Comparison of ENCODE assay signal across 2 cellular contexts in the genomic region with DNA sequence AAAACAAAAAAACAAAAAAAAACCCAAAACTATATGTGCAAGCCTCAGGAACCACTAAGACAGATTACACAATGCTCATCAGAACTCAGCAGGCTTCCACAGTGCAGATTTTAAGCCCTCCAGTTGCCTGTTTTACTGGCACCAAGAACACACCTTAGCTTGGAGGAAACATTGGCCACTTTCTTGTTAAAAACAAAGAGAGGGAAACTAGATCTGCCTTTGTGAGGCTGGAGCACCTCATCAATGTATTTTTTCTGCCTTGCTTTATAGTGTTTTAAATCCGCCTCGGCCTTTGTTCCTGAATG.
TF ChIP-seq lines count a peak whose summit lies in the region.

No MANE protein-coding gene starts in this region.

TF ChIP-seq in liver, 16 proteins besides CTCF, POLR2A, EP300 and RAD21:
- TF ChIP-seq TAF1 (conservative IDR thresholded peaks at IDR 0.05) (no peak), RXRA (IDR thresholded peaks at IDR 0.05) (no peak), FOXA2 (IDR thresholded peaks at IDR 0.05) (no peak)
- TF ChIP-seq, protein P1, sequence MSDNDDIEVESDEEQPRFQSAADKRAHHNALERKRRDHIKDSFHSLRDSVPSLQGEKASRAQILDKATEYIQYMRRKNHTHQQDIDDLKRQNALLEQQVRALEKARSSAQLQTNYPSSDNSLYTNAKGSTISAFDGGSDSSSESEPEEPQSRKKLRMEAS (IDR thresholded peaks at IDR 0.05), result no peak

TF ChIP-seq in HepG2, 621 proteins besides CTCF, POLR2A, EP300 and RAD21:
- TF ChIP-seq MAFG (CRISPR knock-in tag; IDR thresholded peaks at IDR 0.05) (no peak), CREM (IDR thresholded peaks at IDR 0.05) (no peak), CREM (CRISPR knock-in tag; IDR thresholded peaks at IDR 0.05) (no peak), ZNF616 (CRISPR knock-in tag; IDR thresholded peaks at IDR 0.05; ENCODE audit: low read depth) (no peak), ZNF75D (CRISPR knock-in tag; IDR thresholded peaks at IDR 0.05; ENCODE audit: borderline replicate concordance) (no peak), CBX5 (CRISPR knock-in tag; IDR thresholded peaks at IDR 0.05; ENCODE audit: borderline replicate concordance) (no peak), ESRRA (CRISPR knock-in tag; IDR thresholded peaks at IDR 0.05; ENCODE audit: low read depth) (no peak), REPIN1 (CRISPR knock-in tag; IDR thresholded peaks at IDR 0.05; ENCODE audit: borderline replicate concordance, low read depth) (no peak), DNMT3B (CRISPR knock-in tag; conservative IDR thresholded peaks at IDR 0.05) (no peak), ZNF589 (CRISPR knock-in tag; conservative IDR thresholded peaks at IDR 0.05) (no peak), SOX5 (CRISPR knock-in tag; IDR thresholded peaks at IDR 0.05; ENCODE audit: borderline replicate concordance) (no peak), EED (CRISPR knock-in tag; IDR thresholded peaks at IDR 0.05) (no peak)
- TF ChIP-seq, protein P2, sequence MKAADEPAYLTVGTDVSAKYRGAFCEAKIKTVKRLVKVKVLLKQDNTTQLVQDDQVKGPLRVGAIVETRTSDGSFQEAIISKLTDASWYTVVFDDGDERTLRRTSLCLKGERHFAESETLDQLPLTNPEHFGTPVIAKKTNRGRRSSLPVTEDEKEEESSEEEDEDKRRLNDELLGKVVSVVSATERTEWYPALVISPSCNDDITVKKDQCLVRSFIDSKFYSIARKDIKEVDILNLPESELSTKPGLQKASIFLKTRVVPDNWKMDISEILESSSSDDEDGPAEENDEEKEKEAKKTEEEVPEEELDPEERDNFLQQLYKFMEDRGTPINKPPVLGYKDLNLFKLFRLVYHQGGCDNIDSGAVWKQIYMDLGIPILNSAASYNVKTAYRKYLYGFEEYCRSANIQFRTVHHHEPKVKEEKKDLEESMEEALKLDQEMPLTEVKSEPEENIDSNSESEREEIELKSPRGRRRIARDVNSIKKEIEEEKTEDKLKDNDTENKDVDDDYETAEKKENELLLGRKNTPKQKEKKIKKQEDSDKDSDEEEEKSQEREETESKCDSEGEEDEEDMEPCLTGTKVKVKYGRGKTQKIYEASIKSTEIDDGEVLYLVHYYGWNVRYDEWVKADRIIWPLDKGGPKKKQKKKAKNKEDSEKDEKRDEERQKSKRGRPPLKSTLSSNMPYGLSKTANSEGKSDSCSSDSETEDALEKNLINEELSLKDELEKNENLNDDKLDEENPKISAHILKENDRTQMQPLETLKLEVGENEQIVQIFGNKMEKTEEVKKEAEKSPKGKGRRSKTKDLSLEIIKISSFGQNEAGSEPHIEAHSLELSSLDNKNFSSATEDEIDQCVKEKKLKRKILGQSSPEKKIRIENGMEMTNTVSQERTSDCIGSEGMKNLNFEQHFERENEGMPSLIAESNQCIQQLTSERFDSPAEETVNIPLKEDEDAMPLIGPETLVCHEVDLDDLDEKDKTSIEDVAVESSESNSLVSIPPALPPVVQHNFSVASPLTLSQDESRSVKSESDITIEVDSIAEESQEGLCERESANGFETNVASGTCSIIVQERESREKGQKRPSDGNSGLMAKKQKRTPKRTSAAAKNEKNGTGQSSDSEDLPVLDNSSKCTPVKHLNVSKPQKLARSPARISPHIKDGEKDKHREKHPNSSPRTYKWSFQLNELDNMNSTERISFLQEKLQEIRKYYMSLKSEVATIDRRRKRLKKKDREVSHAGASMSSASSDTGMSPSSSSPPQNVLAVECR (CRISPR knock-in tag; IDR thresholded peaks at IDR 0.05; ENCODE audit: borderline replicate concordance), result no peak
- TF ChIP-seq, protein P3, sequence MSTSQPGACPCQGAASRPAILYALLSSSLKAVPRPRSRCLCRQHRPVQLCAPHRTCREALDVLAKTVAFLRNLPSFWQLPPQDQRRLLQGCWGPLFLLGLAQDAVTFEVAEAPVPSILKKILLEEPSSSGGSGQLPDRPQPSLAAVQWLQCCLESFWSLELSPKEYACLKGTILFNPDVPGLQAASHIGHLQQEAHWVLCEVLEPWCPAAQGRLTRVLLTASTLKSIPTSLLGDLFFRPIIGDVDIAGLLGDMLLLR (CRISPR knock-in tag; IDR thresholded peaks at IDR 0.05), result no peak
- TF ChIP-seq, protein P4, sequence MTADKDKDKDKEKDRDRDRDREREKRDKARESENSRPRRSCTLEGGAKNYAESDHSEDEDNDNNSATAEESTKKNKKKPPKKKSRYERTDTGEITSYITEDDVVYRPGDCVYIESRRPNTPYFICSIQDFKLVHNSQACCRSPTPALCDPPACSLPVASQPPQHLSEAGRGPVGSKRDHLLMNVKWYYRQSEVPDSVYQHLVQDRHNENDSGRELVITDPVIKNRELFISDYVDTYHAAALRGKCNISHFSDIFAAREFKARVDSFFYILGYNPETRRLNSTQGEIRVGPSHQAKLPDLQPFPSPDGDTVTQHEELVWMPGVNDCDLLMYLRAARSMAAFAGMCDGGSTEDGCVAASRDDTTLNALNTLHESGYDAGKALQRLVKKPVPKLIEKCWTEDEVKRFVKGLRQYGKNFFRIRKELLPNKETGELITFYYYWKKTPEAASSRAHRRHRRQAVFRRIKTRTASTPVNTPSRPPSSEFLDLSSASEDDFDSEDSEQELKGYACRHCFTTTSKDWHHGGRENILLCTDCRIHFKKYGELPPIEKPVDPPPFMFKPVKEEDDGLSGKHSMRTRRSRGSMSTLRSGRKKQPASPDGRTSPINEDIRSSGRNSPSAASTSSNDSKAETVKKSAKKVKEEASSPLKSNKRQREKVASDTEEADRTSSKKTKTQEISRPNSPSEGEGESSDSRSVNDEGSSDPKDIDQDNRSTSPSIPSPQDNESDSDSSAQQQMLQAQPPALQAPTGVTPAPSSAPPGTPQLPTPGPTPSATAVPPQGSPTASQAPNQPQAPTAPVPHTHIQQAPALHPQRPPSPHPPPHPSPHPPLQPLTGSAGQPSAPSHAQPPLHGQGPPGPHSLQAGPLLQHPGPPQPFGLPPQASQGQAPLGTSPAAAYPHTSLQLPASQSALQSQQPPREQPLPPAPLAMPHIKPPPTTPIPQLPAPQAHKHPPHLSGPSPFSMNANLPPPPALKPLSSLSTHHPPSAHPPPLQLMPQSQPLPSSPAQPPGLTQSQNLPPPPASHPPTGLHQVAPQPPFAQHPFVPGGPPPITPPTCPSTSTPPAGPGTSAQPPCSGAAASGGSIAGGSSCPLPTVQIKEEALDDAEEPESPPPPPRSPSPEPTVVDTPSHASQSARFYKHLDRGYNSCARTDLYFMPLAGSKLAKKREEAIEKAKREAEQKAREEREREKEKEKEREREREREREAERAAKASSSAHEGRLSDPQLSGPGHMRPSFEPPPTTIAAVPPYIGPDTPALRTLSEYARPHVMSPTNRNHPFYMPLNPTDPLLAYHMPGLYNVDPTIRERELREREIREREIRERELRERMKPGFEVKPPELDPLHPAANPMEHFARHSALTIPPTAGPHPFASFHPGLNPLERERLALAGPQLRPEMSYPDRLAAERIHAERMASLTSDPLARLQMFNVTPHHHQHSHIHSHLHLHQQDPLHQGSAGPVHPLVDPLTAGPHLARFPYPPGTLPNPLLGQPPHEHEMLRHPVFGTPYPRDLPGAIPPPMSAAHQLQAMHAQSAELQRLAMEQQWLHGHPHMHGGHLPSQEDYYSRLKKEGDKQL (CRISPR knock-in tag; IDR thresholded peaks at IDR 0.05; ENCODE audit: low read depth), result no peak
- TF ChIP-seq, protein P5, sequence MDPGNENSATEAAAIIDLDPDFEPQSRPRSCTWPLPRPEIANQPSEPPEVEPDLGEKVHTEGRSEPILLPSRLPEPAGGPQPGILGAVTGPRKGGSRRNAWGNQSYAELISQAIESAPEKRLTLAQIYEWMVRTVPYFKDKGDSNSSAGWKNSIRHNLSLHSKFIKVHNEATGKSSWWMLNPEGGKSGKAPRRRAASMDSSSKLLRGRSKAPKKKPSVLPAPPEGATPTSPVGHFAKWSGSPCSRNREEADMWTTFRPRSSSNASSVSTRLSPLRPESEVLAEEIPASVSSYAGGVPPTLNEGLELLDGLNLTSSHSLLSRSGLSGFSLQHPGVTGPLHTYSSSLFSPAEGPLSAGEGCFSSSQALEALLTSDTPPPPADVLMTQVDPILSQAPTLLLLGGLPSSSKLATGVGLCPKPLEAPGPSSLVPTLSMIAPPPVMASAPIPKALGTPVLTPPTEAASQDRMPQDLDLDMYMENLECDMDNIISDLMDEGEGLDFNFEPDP (CRISPR knock-in tag; conservative IDR thresholded peaks at IDR 0.05), result no peak
- TF ChIP-seq, protein P6, sequence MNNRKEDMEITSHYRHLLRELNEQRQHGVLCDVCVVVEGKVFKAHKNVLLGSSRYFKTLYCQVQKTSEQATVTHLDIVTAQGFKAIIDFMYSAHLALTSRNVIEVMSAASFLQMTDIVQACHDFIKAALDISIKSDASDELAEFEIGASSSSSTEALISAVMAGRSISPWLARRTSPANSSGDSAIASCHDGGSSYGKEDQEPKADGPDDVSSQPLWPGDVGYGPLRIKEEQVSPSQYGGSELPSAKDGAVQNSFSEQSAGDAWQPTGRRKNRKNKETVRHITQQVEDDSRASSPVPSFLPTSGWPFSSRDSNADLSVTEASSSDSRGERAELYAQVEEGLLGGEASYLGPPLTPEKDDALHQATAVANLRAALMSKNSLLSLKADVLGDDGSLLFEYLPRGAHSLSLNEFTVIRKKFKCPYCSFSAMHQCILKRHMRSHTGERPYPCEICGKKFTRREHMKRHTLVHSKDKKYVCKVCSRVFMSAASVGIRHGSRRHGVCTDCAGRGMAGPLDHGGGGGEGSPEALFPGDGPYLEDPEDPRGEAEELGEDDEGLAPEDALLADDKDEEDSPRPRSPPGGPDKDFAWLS (CRISPR knock-in tag; IDR thresholded peaks at IDR 0.05; ENCODE audit: borderline replicate concordance), result no peak
- TF ChIP-seq, protein P7, sequence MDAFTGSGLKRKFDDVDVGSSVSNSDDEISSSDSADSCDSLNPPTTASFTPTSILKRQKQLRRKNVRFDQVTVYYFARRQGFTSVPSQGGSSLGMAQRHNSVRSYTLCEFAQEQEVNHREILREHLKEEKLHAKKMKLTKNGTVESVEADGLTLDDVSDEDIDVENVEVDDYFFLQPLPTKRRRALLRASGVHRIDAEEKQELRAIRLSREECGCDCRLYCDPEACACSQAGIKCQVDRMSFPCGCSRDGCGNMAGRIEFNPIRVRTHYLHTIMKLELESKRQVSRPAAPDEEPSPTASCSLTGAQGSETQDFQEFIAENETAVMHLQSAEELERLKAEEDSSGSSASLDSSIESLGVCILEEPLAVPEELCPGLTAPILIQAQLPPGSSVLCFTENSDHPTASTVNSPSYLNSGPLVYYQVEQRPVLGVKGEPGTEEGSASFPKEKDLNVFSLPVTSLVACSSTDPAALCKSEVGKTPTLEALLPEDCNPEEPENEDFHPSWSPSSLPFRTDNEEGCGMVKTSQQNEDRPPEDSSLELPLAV (CRISPR knock-in tag; conservative IDR thresholded peaks at IDR 0.05; ENCODE audit: low read depth), result no peak
